10 cellular contexts compared by ENCODE assay signal in the genomic region with DNA sequence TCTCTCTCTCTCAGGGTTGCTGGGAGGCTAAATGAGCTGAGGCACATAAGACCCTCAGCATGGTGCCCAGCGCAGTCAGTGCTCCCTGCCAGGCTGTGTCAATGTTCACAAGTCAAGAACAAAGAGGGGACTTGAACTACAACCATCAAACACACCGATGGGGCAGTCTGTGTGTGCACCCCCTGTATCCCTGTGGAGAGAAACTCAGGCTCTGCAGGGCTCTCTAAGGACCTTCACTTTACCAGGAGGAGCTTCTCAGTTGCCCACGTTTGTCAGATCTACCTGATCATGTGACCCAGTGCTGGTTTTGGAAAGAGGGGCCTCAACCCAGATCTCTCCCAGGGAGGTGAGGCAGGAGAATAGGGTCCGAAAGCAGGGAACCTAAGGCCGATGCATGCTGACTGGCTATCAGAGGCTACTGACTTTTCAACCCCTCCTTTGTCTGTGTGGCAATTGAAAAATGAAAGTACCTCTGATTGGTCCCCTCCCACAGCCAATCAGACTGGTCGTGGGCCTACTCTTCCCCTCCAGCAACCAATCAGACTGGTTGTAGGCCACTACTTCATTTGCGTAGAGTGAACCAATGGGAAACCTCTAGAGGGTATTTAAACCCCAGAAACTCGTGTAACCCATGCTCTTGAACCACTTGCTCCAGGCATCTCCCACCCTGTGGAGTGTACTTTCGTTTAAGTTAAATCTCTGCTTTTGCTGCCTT. TPM values are rescaled to one million over a fixed set of nuclear protein-coding genes. Genes with fewer than 3 reads are reported as not detected.
DNase-seq lines count a peak whose midpoint lies in the region; ATAC-seq, FAIRE-seq and TF ChIP-seq lines count a peak whose summit lies in the region.
"Had no signal": no experiment of that assay in that cellular context is flagged by ENCODE, and none has a peak within 500 bp of the region (broad histone marks: within the 10 kb centered on the region; RNA-seq: fewer than 3 reads in every experiment).

No MANE protein-coding gene starts in this region.

- DNase-seq in AG08396 (ENCODE audit: low spot score) = peak; percentile 51
- peak; percentile 51 for DNase-seq in HTR-8/SVneo (ENCODE audit: insufficient read length, low spot score)
- peak; percentile 56 for DNase-seq in SK-N-DZ (ENCODE audit: low spot score)
- DNase-seq in globus pallidus (ENCODE audit: low spot score) = peak; percentile 91
- no peak for DNase-seq in ovary
- no peak for DNase-seq in NCI-H345 treated with DMSO at 0.1 percent for 48 hours (lab: John Stamatoyannopoulos, UW; ENCODE audit: unreplicated experiment)
- DNase-seq in NCI-H524 treated with DMSO at 0.1 percent for 48 hours (lab: John Stamatoyannopoulos, UW) = no peak
- DNase-seq: cerebellar nuclear complex; stimulated activated naive B cell treated with anti-CD40 and anti-IgM and Interleukin-4, amounts not matched to agents 10 μg/mL and 1 μg/mL and 100 μg/mL, for 72 hours had no signal

- TF ChIP-seq POLR2A in ovary (IDR thresholded peaks at IDR 0.05) = no peak

- no peak overlapping the region for H3K4me3 ChIP-seq in ovary

- no peak for TF ChIP-seq EP300 in ovary (IDR thresholded peaks at IDR 0.05)

- H3K36me3 ChIP-seq in ovary = no peaks in the 10 kb centered on the region

- FAIRE-seq in HTR-8/SVneo (lab: Jason Lieb, UNC) = no peak

- no peak for TF ChIP-seq CTCF in ovary (IDR thresholded peaks at IDR 0.05)

- no peak overlapping the region for H3K27ac ChIP-seq in ovary

- WGBS in ovary, 3 donors = 72 to 76% (median 76%) methylated on average over 9 of the region's 9 CpGs

- no peaks in the 10 kb centered on the region for H3K9me3 ChIP-seq in ovary

- H3K4me1 ChIP-seq in ovary (ENCODE audit: insufficient read depth) = no peaks in the 10 kb centered on the region

- no peaks in the 10 kb centered on the region for H3K27me3 ChIP-seq in ovary

- ATAC-seq in HG03457 (IDR thresholded peaks at IDR 0.05; ENCODE audit: unreplicated experiment) = no peak

- intact Hi-C loops in ovary (cut with DNase I) = no loop called here

RNA-seq across cellular contexts. Expression of a gene that starts 34.0 kb away (rescaled TPM):
- polyA plus RNA-seq in SK-N-DZ (2014; cell fraction: cytosol; rRNA removed) = not detected in 2 replicates
- not detected in 2 replicates for polyA plus RNA-seq in SK-N-DZ (2014; cell fraction: nucleus; rRNA removed)
- under 1 TPM in 2 of 7 donors, not detected in 5; 0.23 to 0.67 TPM for total RNA-seq in ovary
- polyA plus RNA-seq in ovary = not detected

Comparison
In these comparisons a context has a peak if more than half of its experiments do, and no peak if none do; other contexts are left out.
1. DNase-seq: peak in AG08396 (single experiment), HTR-8/SVneo (single experiment), SK-N-DZ (single experiment) and globus pallidus (single experiment); none in ovary (0 of 5), NCI-H345 treated with DMSO at 0.1 percent for 48 hours (single experiment) and NCI-H524 treated with DMSO at 0.1 percent for 48 hours (single experiment).